ENCODE assay signal across 22 cellular contexts in genomic region chr13:22717036-22717435, GRCh38.
"Had no signal": no experiment of that assay in that cellular context is flagged by ENCODE, and none has a peak within 500 bp of the region (broad histone marks: within the 10 kb centered on the region; RNA-seq: fewer than 3 reads in every experiment).

No MANE protein-coding gene starts in this region.

- H3K4me1 ChIP-seq: left ventricle myocardium inferior, pancreas, right lobe of liver, stomach, vagina had no signal

- H3K4me3 Mint-ChIP-seq: activated CD4-positive, alpha-beta memory T cell treated with anti-CD3 and anti-CD28 coated beads for 36 hours; activated naive CD4-positive, alpha-beta T cell treated with anti-CD3 and anti-CD28 coated beads, Interleukin-2, amount 10 ng/mL, durations not matched to agents 7 days and 5 days; activated T-cell treated with anti-CD3 and anti-CD28 coated beads, Interleukin-2, amount 50 U/mL, for 72 hours; immature natural killer cell; natural killer cell treated with Interleukin-12 subunit alpha and Interleukin-12 subunit beta and Interleukin-15 and Interleukin-18, amount 100 ng/mL, for 72 hours; T-helper 1 cell treated with Interleukin-12 subunit alpha and Interleukin-12 subunit beta and Interleukin-4 antibody, amounts not matched to agents 30 μg/mL and 1 μg/mL, for 36 hours; type B pancreatic cell had no signal

- ATAC-seq: activated T-cell treated with anti-CD3 and anti-CD28 coated beads, Interleukin-2, amount 50 U/mL, for 72 hours; natural killer cell treated with Interleukin-12 subunit alpha and Interleukin-12 subunit beta and Interleukin-15 and Interleukin-18, amount 100 ng/mL, for 72 hours; pancreas; right lobe of liver had no signal

- H3K36me3 ChIP-seq: left ventricle myocardium inferior, pancreas, right lobe of liver, stomach, thoracic aorta, vagina had no signal

- H3K4me1 Mint-ChIP-seq: activated naive CD4-positive, alpha-beta T cell treated with anti-CD3 and anti-CD28 coated beads, Interleukin-2, amount 10 ng/mL, durations not matched to agents 7 days and 5 days; immature natural killer cell had no signal

- H3K27me3 Mint-ChIP-seq: activated CD4-positive, alpha-beta memory T cell treated with anti-CD3 and anti-CD28 coated beads for 36 hours; activated naive CD4-positive, alpha-beta T cell treated with anti-CD3 and anti-CD28 coated beads, Interleukin-2, amount 10 ng/mL, durations not matched to agents 7 days and 5 days; natural killer cell treated with Interleukin-12 subunit alpha and Interleukin-12 subunit beta and Interleukin-15 and Interleukin-18, amount 100 ng/mL, for 72 hours; type B pancreatic cell had no signal

- H3K27ac Mint-ChIP-seq: activated CD4-positive, alpha-beta memory T cell treated with anti-CD3 and anti-CD28 coated beads for 36 hours; activated naive CD4-positive, alpha-beta T cell treated with anti-CD3 and anti-CD28 coated beads, Interleukin-2, amount 10 ng/mL, durations not matched to agents 7 days and 5 days; activated T-cell treated with anti-CD3 and anti-CD28 coated beads, Interleukin-2, amount 50 U/mL, for 72 hours; immature natural killer cell; natural killer cell treated with Interleukin-12 subunit alpha and Interleukin-12 subunit beta and Interleukin-15 and Interleukin-18, amount 100 ng/mL, for 72 hours; T-helper 1 cell treated with Interleukin-12 subunit alpha and Interleukin-12 subunit beta and Interleukin-4 antibody, amounts not matched to agents 30 μg/mL and 1 μg/mL, for 36 hours; type B pancreatic cell had no signal

- H3K36me3 Mint-ChIP-seq: activated CD4-positive, alpha-beta memory T cell treated with anti-CD3 and anti-CD28 coated beads for 36 hours; activated naive CD4-positive, alpha-beta T cell treated with anti-CD3 and anti-CD28 coated beads, Interleukin-2, amount 10 ng/mL, durations not matched to agents 7 days and 5 days; immature natural killer cell; natural killer cell treated with Interleukin-12 subunit alpha and Interleukin-12 subunit beta and Interleukin-15 and Interleukin-18, amount 100 ng/mL, for 72 hours; type B pancreatic cell had no signal

- H3K9me3 Mint-ChIP-seq: activated CD4-positive, alpha-beta memory T cell treated with anti-CD3 and anti-CD28 coated beads for 36 hours; activated naive CD4-positive, alpha-beta T cell treated with anti-CD3 and anti-CD28 coated beads, Interleukin-2, amount 10 ng/mL, durations not matched to agents 7 days and 5 days had no signal

- DNase-seq: activated CD4-positive, alpha-beta memory T cell treated with anti-CD3 and anti-CD28 coated beads for 36 hours; activated CD4-positive, alpha-beta T cell treated with anti-CD3 and anti-CD28 coated beads for 48 hours; activated effector memory CD4-positive, alpha-beta T cell treated with Interleukin-2 at 50 U/mL for 16 hours; activated naive CD4-positive, alpha-beta T cell treated with anti-CD3 and anti-CD28 coated beads, Interleukin-2, amount 10 ng/mL, durations not matched to agents 7 days and 5 days; activated T-cell treated with anti-CD3 and anti-CD28 coated beads, Interleukin-2, amount 50 U/mL, for 72 hours; cortex of kidney; effector CD4-positive, alpha-beta T cell; erythroblast; foreskin fibroblast; immature natural killer cell; left ventricle myocardium inferior; pancreas; right lobe of liver; stimulated activated CD4-positive, alpha-beta T cell treated with anti-CD3 and anti-CD28 coated beads, Interleukin-1b, Interleukin-23, amount 100 ng/mL, for 48 hours; stomach; T1000 had no signal

- H3K27ac ChIP-seq: left ventricle myocardium inferior, pancreas, right lobe of liver, skin epidermis, stomach, thoracic aorta, vagina had no signal

- H3K4me3 ChIP-seq: left ventricle myocardium inferior, pancreas, right lobe of liver, skin epidermis, stomach, thoracic aorta, vagina had no signal

- H3K27me3 ChIP-seq: pancreas, right lobe of liver, stomach, vagina had no signal

- H3K9me3 ChIP-seq: left ventricle myocardium inferior, pancreas, right lobe of liver, stomach, thoracic aorta, vagina had no signal
